Comparison of ENCODE assay signal across 17 cellular contexts in genomic region chr1:108972941-108973340, GRCh38. TPM values are rescaled to one million over a fixed set of nuclear protein-coding genes. Genes with fewer than 3 reads are reported as not detected.
A peak's percentile ranks its signal among the peaks of the same experiment; 100 is the strongest.
DNase-seq lines count a peak whose midpoint lies in the region; ATAC-seq lines count a peak whose summit lies in the region.
"Had no signal": no experiment of that assay in that cellular context is flagged by ENCODE, and none has a peak within 500 bp of the region (broad histone marks: within the 10 kb centered on the region; RNA-seq: fewer than 3 reads in every experiment).

No MANE protein-coding gene starts in this region.

- ATAC-seq in HG02973 (IDR thresholded peaks at IDR 0.05; ENCODE audit: unreplicated experiment) (no peak), GM18909 (IDR thresholded peaks at IDR 0.05; ENCODE audit: poor library complexity, unreplicated experiment) (no peak)
- ATAC-seq: CD8-positive, alpha-beta T cell; GM12878 had no signal

- in situ Hi-C loops in G401 (cut with HindIII; ENCODE audit: low sequenced_read_pairs): no loop called here

- DNase-seq in G401 (ENCODE audit: low spot score) (peak; percentile 30), cerebellar cortex (ENCODE audit: low spot score) (peak; percentile 21), medulla oblongata (ENCODE audit: extremely low spot score) (peak; percentile 61), putamen (ENCODE audit: low spot score) (peak; percentile 29), NCI-H1105 (lab: John Stamatoyannopoulos, UW) (no peak)
- DNase-seq: 8988T; Caco-2; CD4-positive, CD25-positive, alpha-beta regulatory T cell; CD8-positive, alpha-beta T cell; DMS153; DND-41; GDM1; GOT3; HCEC 1CT had no signal

RNA-seq across cellular contexts. Expression of gene CLCC1, which starts 9.7 kb away (rescaled TPM):
- total RNA-seq in G401 (2014; rRNA removed; shearing (Covaris generic)): 16.6 and 34.7 TPM in 2 replicates
